In genomic region chr3:113654851-113655250, GRCh38 we compare ENCODE assay signal across 1 cellular context.
TF ChIP-seq lines count a peak whose summit lies in the region.

No MANE protein-coding gene starts in this region.

TF ChIP-seq in HepG2, 621 proteins besides CTCF, POLR2A, EP300 and RAD21:
- TF ChIP-seq MAFF (IDR thresholded peaks at IDR 0.05; ENCODE audit: low read depth, low read length) (peak; percentile 15; the same call in 1 of the 2 replicates), SP4 (CRISPR knock-in tag; IDR thresholded peaks at IDR 0.05) (no peak), CCDC6 (CRISPR knock-in tag; IDR thresholded peaks at IDR 0.05) (no peak), MAFK (conservative IDR thresholded peaks at IDR 0.05 in 1 of 2, IDR thresholded peaks at IDR 0.05 in 1 of 2; ENCODE audit: low read length in 2 of 2) (peak in 1 of 2 experiments; percentile 8; a peak in 1 of 4 replicates)
